In the genomic region with DNA sequence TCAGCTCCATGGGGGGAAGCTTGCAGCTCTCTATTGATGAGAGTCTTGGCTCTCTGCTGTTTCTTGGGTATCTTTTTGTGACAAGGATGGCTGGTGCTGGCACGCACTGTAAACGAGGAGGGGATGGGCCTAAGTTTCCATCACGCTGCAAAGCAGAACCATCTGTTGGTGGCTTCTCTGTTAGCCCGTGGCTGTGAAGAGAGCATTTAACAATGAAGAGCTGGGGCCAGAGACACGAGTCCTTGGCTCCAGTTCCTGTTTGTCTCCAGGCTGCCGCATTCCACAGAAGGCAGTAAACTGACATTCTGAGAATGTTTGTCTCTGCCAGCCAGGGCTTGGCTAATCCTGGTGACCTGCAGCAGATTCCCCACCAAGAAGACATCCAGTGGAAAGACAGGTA, we compare ENCODE assay signal across 14 cellular contexts.
DNase-seq lines count a peak whose midpoint lies in the region; ATAC-seq and TF ChIP-seq lines count a peak whose summit lies in the region.
"Had no signal": no experiment of that assay in that cellular context is flagged by ENCODE, and none has a peak within 500 bp of the region (broad histone marks: within the 10 kb centered on the region; RNA-seq: fewer than 3 reads in every experiment).

No MANE protein-coding gene starts in this region.

- H3K27me3 ChIP-seq in Caco-2 (replicated peaks; ENCODE audit: control insufficient read depth, insufficient read depth, low read length) (no peaks in the 10 kb centered on the region), esophagus muscularis mucosa (no peaks in the 10 kb centered on the region), neural progenitor cell (no peaks in the 10 kb centered on the region)

- H3K27ac ChIP-seq in esophagus muscularis mucosa (replicated peaks in 1 of 4) (no peak overlapping the region), neural progenitor cell (no peak overlapping the region)

- 59% methylated on average over 5 of the region's 6 CpGs for WGBS in esophagus muscularis mucosa

- peaks cover 10% of the 10 kb centered on the region for H3K9me3 Mint-ChIP-seq in Caco-2 (ENCODE audit: unreplicated experiment)
- H3K9me3 Mint-ChIP-seq in neural progenitor cell: no peaks in the 10 kb centered on the region
- H3K9me3 Mint-ChIP-seq: natural killer cell treated with Interleukin-12 subunit alpha and Interleukin-12 subunit beta and Interleukin-15 and Interleukin-18, amount 100 ng/mL, for 72 hours had no signal

- H3K4me3 ChIP-seq in Caco-2 (ENCODE audit: low read depth, low read length) (no peak overlapping the region), esophagus muscularis mucosa (no peak overlapping the region), neural progenitor cell (no peak overlapping the region)

- BruUV-seq in Caco-2 (replicated peaks; lab: Mats Ljungman, UMichigan): no TSS peak

- peaks cover 32% of the 10 kb centered on the region for H3K4me1 Mint-ChIP-seq in Caco-2 (ENCODE audit: low read depth, unreplicated experiment)
- H3K4me1 Mint-ChIP-seq in neural progenitor cell: peaks cover 15% of the 10 kb centered on the region

- H3K4me2 ChIP-seq in neural progenitor cell: no peak overlapping the region

- no peak for TF ChIP-seq EP300 in esophagus muscularis mucosa (IDR thresholded peaks at IDR 0.05)

- H3K79me2 ChIP-seq in neural progenitor cell (ENCODE audit: low read depth): no peaks in the 10 kb centered on the region

- H3K9me3 ChIP-seq in Caco-2 (no peaks in the 10 kb centered on the region; the same call in 1 of the 2 replicates), esophagus muscularis mucosa (no peaks in the 10 kb centered on the region), neural progenitor cell (ENCODE audit: low read depth) (no peaks in the 10 kb centered on the region)

- H3K9ac ChIP-seq in neural progenitor cell: no peak overlapping the region

- peaks cover 5% of the 10 kb centered on the region for H3K36me3 Mint-ChIP-seq in Caco-2 (ENCODE audit: insufficient read depth, unreplicated experiment)
- H3K36me3 Mint-ChIP-seq in neural progenitor cell: no peaks in the 10 kb centered on the region
- H3K36me3 Mint-ChIP-seq: natural killer cell treated with Interleukin-12 subunit alpha and Interleukin-12 subunit beta and Interleukin-15 and Interleukin-18, amount 100 ng/mL, for 72 hours had no signal

- H3K27me3 Mint-ChIP-seq in Caco-2 (ENCODE audit: insufficient read depth, unreplicated experiment) (no peaks in the 10 kb centered on the region), neural progenitor cell (ENCODE audit: insufficient read depth, low read depth) (peaks cover 9% of the 10 kb centered on the region)
- H3K27me3 Mint-ChIP-seq: natural killer cell treated with Interleukin-12 subunit alpha and Interleukin-12 subunit beta and Interleukin-15 and Interleukin-18, amount 100 ng/mL, for 72 hours had no signal

- TF ChIP-seq CTCF in Caco-2 (IDR thresholded peaks at IDR 0.05; ENCODE audit: insufficient read depth in 1 of 2, low read depth in 1 of 2, low read length in 1 of 2, severe bottlenecking in 1 of 2, unreplicated experiment in 1 of 2) (no peak), esophagus muscularis mucosa (IDR thresholded peaks at IDR 0.05) (no peak), neural progenitor cell (IDR thresholded peaks at IDR 0.05) (no peak)

- H3F3A ChIP-seq in neural progenitor cell (ENCODE audit: low read depth): peaks cover 10% of the 10 kb centered on the region

- peak overlapping the region; percentile 94 for H3K27ac Mint-ChIP-seq in Caco-2 (ENCODE audit: unreplicated experiment)
- H3K27ac Mint-ChIP-seq in neural progenitor cell: peak overlapping the region; percentile 17
- H3K27ac Mint-ChIP-seq: natural killer cell treated with Interleukin-12 subunit alpha and Interleukin-12 subunit beta and Interleukin-15 and Interleukin-18, amount 100 ng/mL, for 72 hours had no signal

- POLR2A ChIA-PET in Caco-2 (lab: Charles Lee): interaction anchor here (0.5 kb wide), 1 partner anchor 10 kb away, joined by 3 read pairs; no protein-coding TSS in a partner anchor

- peaks cover 23% of the 10 kb centered on the region for H3K4me1 ChIP-seq in Caco-2
- peaks cover 6 to 14% (median 11%) of the 10 kb centered on the region in 4 donors for H3K4me1 ChIP-seq in esophagus muscularis mucosa
- peaks cover 4% of the 10 kb centered on the region for H3K4me1 ChIP-seq in neural progenitor cell

- no peak overlapping the region for H3K4me3 Mint-ChIP-seq in Caco-2 (ENCODE audit: unreplicated experiment)
- no peak overlapping the region for H3K4me3 Mint-ChIP-seq in neural progenitor cell
- H3K4me3 Mint-ChIP-seq: natural killer cell treated with Interleukin-12 subunit alpha and Interleukin-12 subunit beta and Interleukin-15 and Interleukin-18, amount 100 ng/mL, for 72 hours had no signal

- no peak for ATAC-seq in HG02938 (IDR thresholded peaks at IDR 0.05; ENCODE audit: unreplicated experiment)
- ATAC-seq: natural killer cell treated with Interleukin-12 subunit alpha and Interleukin-12 subunit beta and Interleukin-15 and Interleukin-18, amount 100 ng/mL, for 72 hours had no signal

- no peak for TF ChIP-seq POLR2A in esophagus muscularis mucosa (IDR thresholded peaks at IDR 0.05; ENCODE audit: low read depth)

- H3K36me3 ChIP-seq in Caco-2 (ENCODE audit: control insufficient read depth, insufficient read depth, low read length) (no peaks in the 10 kb centered on the region), esophagus muscularis mucosa (no peaks in the 10 kb centered on the region), neural progenitor cell (no peaks in the 10 kb centered on the region)

- H4K20me1 ChIP-seq in neural progenitor cell (ENCODE audit: low read depth): no peaks in the 10 kb centered on the region

- DNase-seq in Caco-2: peak; percentile 41 to 75
- DNase-seq in RPMI7951 (ENCODE audit: low read depth): peak; percentile 98
- peak; percentile 77 for DNase-seq in esophagus muscularis mucosa (ENCODE audit: extremely low spot score)
- DNase-seq in neural progenitor cell (ENCODE audit: low spot score): no peak
- DNase-seq in stimulated activated CD4-positive, alpha-beta T cell treated with anti-CD3 and anti-CD28 coated beads, Interleukin-12 subunit alpha, Interleukin-12 subunit beta, amount 100 ng/mL, for 4 hours: no peak
- no peak for DNase-seq in activated gamma-delta T cell treated with Interleukin-2 at 50 U/mL for 16 hours
- DNase-seq in germinal center (ENCODE audit: low spot score): no peak
- DNase-seq: COR-L47; MM.1S; NCI-H526 treated with DMSO at 0.1 percent for 48 hours; stimulated activated CD4-positive, alpha-beta T cell treated with anti-CD3 and anti-CD28 coated beads, Interleukin-1b, Interleukin-23, amount 100 ng/mL, for 48 hours; T-helper 1 cell had no signal

- CTCF ChIA-PET in Caco-2 (lab: Charles Lee): interaction anchor here (0.6 to 0.9 kb wide), 2 partner anchors 140 to 266 kb away, joined by 3 read pairs; no protein-coding TSS in a partner anchor

- H2AFZ ChIP-seq in neural progenitor cell (replicated peaks): no peak overlapping the region

- intact Hi-C loops in Caco-2 (cut with micrococcal nuclease; ENCODE audit: unreplicated experiment): loop anchor here (5.0 kb wide), 1 partner anchor 139 kb away; no protein-coding TSS in a partner anchor
- intact Hi-C loops in esophagus muscularis mucosa (cut with DNase I): no loop called here

Comparison
In these comparisons a context has a peak if more than half of its experiments do, and no peak if none do; other contexts are left out.
1. DNase-seq: peak in Caco-2 (2 of 2), RPMI7951 (single experiment) and esophagus muscularis mucosa (single experiment); none in neural progenitor cell (single experiment), stimulated activated CD4-positive, alpha-beta T cell treated with anti-CD3 and anti-CD28 coated beads, Interleukin-12 subunit alpha, Interleukin-12 subunit beta, amount 100 ng/mL, for 4 hours (single experiment), activated gamma-delta T cell treated with Interleukin-2 at 50 U/mL for 16 hours (single experiment) and germinal center (single experiment).